ENCODE assay signal across 8 cellular contexts in genomic region chr2:3536682-3537632, GRCh38. TPM values are rescaled to one million over a fixed set of nuclear protein-coding genes. Genes with fewer than 3 reads are reported as not detected.
DNase-seq lines count a peak whose midpoint lies in the region; ATAC-seq and TF ChIP-seq lines count a peak whose summit lies in the region.

No MANE protein-coding gene starts in this region.

- peak overlapping the region; percentile 96 for H3K27ac Mint-ChIP-seq in progenitor cell of endocrine pancreas

- peaks cover 14% of the 10 kb centered on the region for H3K4me1 ChIP-seq in foreskin keratinocyte

- peaks cover 11% of the 10 kb centered on the region for H3K4me1 Mint-ChIP-seq in progenitor cell of endocrine pancreas (ENCODE audit: low read depth)

- H3K4me3 Mint-ChIP-seq in progenitor cell of endocrine pancreas (ENCODE audit: low read depth) = peak overlapping the region; percentile 32

- H3K36me3 Mint-ChIP-seq in progenitor cell of endocrine pancreas (ENCODE audit: insufficient read depth) = peaks cover 5% of the 10 kb centered on the region

- POLR2A ChIA-PET in GM10248 (lab: Yijun Ruan, JAX) = no interaction called here

- H3K27ac ChIP-seq in foreskin keratinocyte = peak overlapping the region; percentile 92

- CTCF ChIA-PET in GM10248 (lab: Yijun Ruan, JAX) = interaction anchor here (1.1 kb wide), 1 partner anchor 97 kb away, joined by 4 read pairs; no protein-coding TSS in a partner anchor

- DNase-seq in GM10248 (ENCODE audit: extremely low spot score) = peak; percentile 40
- peak in 1 of 2 donors; percentile 29 for DNase-seq in foreskin keratinocyte
- no peak for DNase-seq in progenitor cell of endocrine pancreas (ENCODE audit: low spot score, unreplicated experiment)
- DNase-seq in NCI-H2081 (lab: John Stamatoyannopoulos, UW) = no peak
- no peak for DNase-seq in COLO668 (lab: John Stamatoyannopoulos, UW; ENCODE audit: unreplicated experiment)

- H3K4me3 ChIP-seq in WI38 (ENCODE audit: low read depth, low read length) = peak overlapping the region; percentile 55

- ATAC-seq in HG03460 (IDR thresholded peaks at IDR 0.05; ENCODE audit: unreplicated experiment) = peak; percentile 58
- ATAC-seq in foreskin keratinocyte = peak; percentile 36
- no peak for ATAC-seq in GM19397 (IDR thresholded peaks at IDR 0.05; ENCODE audit: unreplicated experiment)

- no peaks in the 10 kb centered on the region for H3K9me3 Mint-ChIP-seq in progenitor cell of endocrine pancreas (ENCODE audit: low read depth)

- TF ChIP-seq CTCF in GM10248 (IDR thresholded peaks at IDR 0.05; ENCODE audit: control extremely low read depth, extremely low read depth, low read depth, missing control alignments) (no peak), WI38 (IDR thresholded peaks at IDR 0.05; ENCODE audit: low read depth, low read length) (peak; percentile 26; the same call in 1 of the 2 replicates), foreskin keratinocyte (conservative IDR thresholded peaks at IDR 0.05) (peak; percentile 48), progenitor cell of endocrine pancreas (IDR thresholded peaks at IDR 0.05; ENCODE audit: unreplicated experiment) (peak; percentile 47)

- H3K27me3 Mint-ChIP-seq in progenitor cell of endocrine pancreas = no peaks in the 10 kb centered on the region

- no peaks in the 10 kb centered on the region for H3K27me3 ChIP-seq in foreskin keratinocyte

RNA-seq across cellular contexts. Expression of gene ADI1, which starts 17.6 kb away (rescaled TPM):
- total RNA-seq in foreskin keratinocyte (37.0 and 39.6 TPM in 2 replicates), progenitor cell of endocrine pancreas (41.8 and 46.6 TPM in 2 replicates)
- polyA plus RNA-seq in foreskin keratinocyte = 46.7 and 46.9 TPM in 2 replicates

RNA-seq across cellular contexts. Expression of gene RNASEH1, which starts 21.2 kb away (rescaled TPM):
- 32.0 and 32.8 TPM in 2 replicates for total RNA-seq in foreskin keratinocyte
- 15.1 and 16.8 TPM in 2 replicates for polyA plus RNA-seq in foreskin keratinocyte
- total RNA-seq in progenitor cell of endocrine pancreas = 18.5 and 21.8 TPM in 2 replicates

RNA-seq across cellular contexts. Expression of gene RPS7, which starts 38.1 kb away (rescaled TPM):
- 1,708 and 1,786 TPM in 2 replicates for total RNA-seq in foreskin keratinocyte
- 2,392 and 2,411 TPM in 2 replicates for polyA plus RNA-seq in foreskin keratinocyte
- total RNA-seq in progenitor cell of endocrine pancreas = 1,422 and 1,517 TPM in 2 replicates

RNA-seq across cellular contexts. Expression of gene COLEC11, which starts 58.0 kb away (rescaled TPM):
- not detected in 2 replicates for total RNA-seq in foreskin keratinocyte
- polyA plus RNA-seq in foreskin keratinocyte = not detected in 2 replicates
- total RNA-seq in progenitor cell of endocrine pancreas = not detected in 2 replicates
